Comparison of ENCODE assay signal across 14 cellular contexts in the genomic region with DNA sequence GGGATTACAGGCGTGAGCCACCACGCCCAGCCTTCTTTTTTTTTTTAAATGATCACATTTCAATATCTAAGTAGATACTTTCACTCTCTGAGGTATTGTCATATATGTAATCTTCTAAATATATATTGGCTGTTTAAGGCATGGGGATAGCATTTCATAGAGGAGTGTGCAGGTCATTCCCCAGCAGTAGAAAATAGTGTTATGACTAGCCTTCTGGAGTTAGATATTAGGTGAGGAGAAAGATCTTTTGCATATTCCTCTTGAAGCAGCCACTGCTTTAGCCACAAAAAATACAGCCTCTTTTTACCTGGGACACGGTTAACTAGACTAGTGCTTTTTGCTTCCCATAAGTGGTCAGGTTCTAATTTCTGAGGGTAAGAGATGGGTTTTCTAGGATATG. TPM values are rescaled to one million over a fixed set of nuclear protein-coding genes. Genes with fewer than 3 reads are reported as not detected.
DNase-seq lines count a peak whose midpoint lies in the region; ATAC-seq, FAIRE-seq and TF ChIP-seq lines count a peak whose summit lies in the region.
"Had no signal": no experiment of that assay in that cellular context is flagged by ENCODE, and none has a peak within 500 bp of the region (broad histone marks: within the 10 kb centered on the region; RNA-seq: fewer than 3 reads in every experiment).

No MANE protein-coding gene starts in this region.

- no peak for ATAC-seq in activated CD4-positive, alpha-beta T cell treated with anti-CD3 and anti-CD28 coated beads for 36 hours
- ATAC-seq in GM21447 (IDR thresholded peaks at IDR 0.05; ENCODE audit: unreplicated experiment) (peak; percentile 81), HG03097 (IDR thresholded peaks at IDR 0.05; ENCODE audit: low FRiP score, unreplicated experiment) (peak; percentile 73), heart right ventricle (no peak), left colon (no peak)

- H3K27me3 Mint-ChIP-seq in activated CD4-positive, alpha-beta T cell treated with anti-CD3 and anti-CD28 coated beads for 36 hours, result no peaks in the 10 kb centered on the region

- no peak overlapping the region for H2AFZ ChIP-seq in endothelial cell of umbilical vein (ENCODE audit: low read depth, low read length)

- no peaks in the 10 kb centered on the region for H3K9me1 ChIP-seq in endothelial cell of umbilical vein (replicated peaks; ENCODE audit: control insufficient read depth, extremely low read depth, insufficient read depth, low read length)

- peak overlapping the region; percentile 75 for H3K27ac Mint-ChIP-seq in activated CD4-positive, alpha-beta T cell treated with anti-CD3 and anti-CD28 coated beads for 36 hours
- H3K27ac Mint-ChIP-seq: HFFc6 had no signal

- DNase-seq in activated CD4-positive, alpha-beta T cell treated with anti-CD3 and anti-CD28 coated beads for 36 hours, result no peak
- no peak for DNase-seq in activated CD4-positive, alpha-beta T cell treated with anti-CD3 and anti-CD28 coated beads, Interleukin-2, amount 50 U/mL, for 1 hour
- DNase-seq in endothelial cell of umbilical vein (ENCODE audit: low read depth, low spot score), result no peak
- DNase-seq in SKM-1 treated with dmso at 0.1 percent for 144 hours (lab: John Stamatoyannopoulos, UW; ENCODE audit: unreplicated experiment), result no peak
- DNase-seq in heart right ventricle, result no peak
- DNase-seq in left colon, result no peak
- DNase-seq: HFFc6, kidney, NCI-H1048, occipital lobe had no signal

- FAIRE-seq in endothelial cell of umbilical vein (lab: Jason Lieb, UNC), result no peak
- FAIRE-seq: astrocyte, kidney had no signal

- H3K27ac ChIP-seq in endothelial cell of umbilical vein (ENCODE audit: insufficient read depth, low read depth, low read length) (no peak overlapping the region), heart right ventricle (peak overlapping the region in 1 of 10 donors; percentile 0)
- H3K27ac ChIP-seq: 22Rv1 had no signal

- no peak for TF ChIP-seq POLR2A in endothelial cell of umbilical vein (IDR thresholded peaks at IDR 0.05; ENCODE audit: low read depth, low read length)

- no peak overlapping the region for H3K9ac ChIP-seq in endothelial cell of umbilical vein (replicated peaks; ENCODE audit: extremely low read depth, insufficient read depth, low read length)

- BruUV-seq in endothelial cell of umbilical vein (replicated peaks; lab: Mats Ljungman, UMichigan), result TSS peak; percentile 11

- H3K36me3 ChIP-seq in endothelial cell of umbilical vein (ENCODE audit: control insufficient read depth in 2 of 2, extremely low read depth in 1 of 2, insufficient read depth in 2 of 2, low read length in 2 of 2) (no peaks in the 10 kb centered on the region), heart right ventricle (no peaks in the 10 kb centered on the region)

- H3K9me3 ChIP-seq in endothelial cell of umbilical vein (replicated peaks; ENCODE audit: control insufficient read depth, insufficient read depth, low read length) (no peaks in the 10 kb centered on the region), heart right ventricle (no peaks in the 10 kb centered on the region)

- H3K27me3 ChIP-seq in endothelial cell of umbilical vein (ENCODE audit: control insufficient read depth in 2 of 2, insufficient read depth in 2 of 2, low read length in 2 of 2) (no peaks in the 10 kb centered on the region), heart right ventricle (no peaks in the 10 kb centered on the region)

- 93% methylated on average over 3 of the region's 3 CpGs for WGBS in heart right ventricle, 2 donors

- H3K36me3 Mint-ChIP-seq in activated CD4-positive, alpha-beta T cell treated with anti-CD3 and anti-CD28 coated beads for 36 hours (ENCODE audit: low read depth), result peaks cover 6% of the 10 kb centered on the region

- H3K4me3 ChIP-seq in endothelial cell of umbilical vein (replicated peaks in 1 of 3; ENCODE audit: insufficient read depth in 1 of 3, low read depth in 1 of 3, low read length in 3 of 3) (no peak overlapping the region), heart right ventricle (no peak overlapping the region)

- H3K4me2 ChIP-seq in endothelial cell of umbilical vein (ENCODE audit: insufficient read depth, low read length), result peak overlapping the region; percentile 3

- TF ChIP-seq CTCF in endothelial cell of umbilical vein (IDR thresholded peaks at IDR 0.05; ENCODE audit: extremely low read depth in 1 of 2, insufficient read depth in 1 of 2, low read depth in 1 of 2, low read length in 2 of 2) (no peak), heart right ventricle (IDR thresholded peaks at IDR 0.05) (no peak)

- peaks cover 21% of the 10 kb centered on the region for H3K4me1 ChIP-seq in endothelial cell of umbilical vein (ENCODE audit: control insufficient read depth, extremely low read depth, insufficient read depth, low read length)
- H3K4me1 ChIP-seq in heart right ventricle, result peaks cover 12 to 87% (median 60%) of the 10 kb centered on the region in 9 donors

- no peaks in the 10 kb centered on the region for H3K9me3 Mint-ChIP-seq in activated CD4-positive, alpha-beta T cell treated with anti-CD3 and anti-CD28 coated beads for 36 hours (ENCODE audit: low read depth)
- H3K9me3 Mint-ChIP-seq: HFFc6 had no signal

- H4K20me1 ChIP-seq in endothelial cell of umbilical vein (replicated peaks; ENCODE audit: control insufficient read depth, extremely low read depth, insufficient read depth, low read length), result no peaks in the 10 kb centered on the region

- no peak overlapping the region for H3K4me3 Mint-ChIP-seq in activated CD4-positive, alpha-beta T cell treated with anti-CD3 and anti-CD28 coated beads for 36 hours
- H3K4me3 Mint-ChIP-seq: HFFc6 had no signal

- POLR2A ChIA-PET in activated CD4-positive, alpha-beta T cell treated with anti-CD3 and anti-CD28 coated beads for 36 hours (lab: Charles Lee), result no interaction called here
- POLR2A ChIA-PET in endothelial cell of umbilical vein (lab: Charles Lee), result no interaction called here

- CTCF ChIA-PET in activated CD4-positive, alpha-beta T cell treated with anti-CD3 and anti-CD28 coated beads for 36 hours (lab: Charles Lee), result interaction anchor here (0.7 to 2.0 kb wide), 4 partner anchors 19 to 153 kb away, joined by 3 to 5 read pairs (median 3); no protein-coding TSS in a partner anchor
- CTCF ChIA-PET in endothelial cell of umbilical vein (lab: Charles Lee), result interaction anchor here (0.9 to 1.0 kb wide), 3 partner anchors 45 to 153 kb away, joined by 3 to 4 read pairs (median 4); no protein-coding TSS in a partner anchor

- intact Hi-C loops in activated CD4-positive, alpha-beta T cell treated with anti-CD3 and anti-CD28 coated beads for 36 hours (cut with DNase I, micrococcal nuclease), result no loop called here
- intact Hi-C loops in endothelial cell of umbilical vein (cut with micrococcal nuclease) (no loop called here), heart right ventricle (cut with DNase I) (no loop called here), left colon (cut with DNase I, micrococcal nuclease) (no loop called here)

- no peaks in the 10 kb centered on the region for H3K79me2 ChIP-seq in endothelial cell of umbilical vein (ENCODE audit: control insufficient read depth, insufficient read depth, low read length)

- dilution Hi-C loops in endothelial cell of umbilical vein (cut with MboI; ENCODE audit: extremely low pct_ligation_motif_present, low sequenced_read_pairs), result no loop called here

- H3K4me1 Mint-ChIP-seq in activated CD4-positive, alpha-beta T cell treated with anti-CD3 and anti-CD28 coated beads for 36 hours, result peaks cover 84% of the 10 kb centered on the region

TF ChIP-seq in endothelial cell of umbilical vein, 7 proteins besides CTCF, POLR2A, EP300 and RAD21:
- no peak for TF ChIP-seq FOS (IDR thresholded peaks at IDR 0.05; ENCODE audit: borderline replicate concordance, insufficient read depth, low read length)
- no peak for TF ChIP-seq POLR2AphosphoS5 (IDR thresholded peaks at IDR 0.05; ENCODE audit: insufficient read depth, low read depth, low read length)
- TF ChIP-seq EZH2 (IDR thresholded peaks at IDR 0.05; ENCODE audit: borderline replicate concordance, low read depth, low read length, severe bottlenecking), result no peak
- TF ChIP-seq, protein P1, sequence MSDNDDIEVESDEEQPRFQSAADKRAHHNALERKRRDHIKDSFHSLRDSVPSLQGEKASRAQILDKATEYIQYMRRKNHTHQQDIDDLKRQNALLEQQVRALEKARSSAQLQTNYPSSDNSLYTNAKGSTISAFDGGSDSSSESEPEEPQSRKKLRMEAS (IDR thresholded peaks at IDR 0.05; ENCODE audit: insufficient read depth, insufficient read length), result no peak
- TF ChIP-seq MYC (IDR thresholded peaks at IDR 0.05; ENCODE audit: low read depth, low read length), result no peak

RNA-seq across cellular contexts. Expression of gene ADD3, which starts 28.9 kb away (rescaled TPM):
- total RNA-seq in activated CD4-positive, alpha-beta T cell treated with anti-CD3 and anti-CD28 coated beads for 36 hours, result 100 to 1,000 TPM in 1 of 2 experiments, 10 to 100 TPM in 1; 72.5 to 101 TPM
- total RNA-seq in endothelial cell of umbilical vein, result 52.3 and 55.2 TPM in 2 replicates
- 14.9 and 18.2 TPM in 2 replicates for polyA plus RNA-seq in endothelial cell of umbilical vein
- 75.4 and 189 TPM in 2 replicates for polyA plus RNA-seq in endothelial cell of umbilical vein (2011; cell fraction: cytosol; rRNA removed)
- polyA plus RNA-seq in endothelial cell of umbilical vein (2011; cell fraction: nucleus; rRNA removed), result 157 and 300 TPM in 2 replicates
- polyA plus RNA-seq in endothelial cell of umbilical vein (2012), result 57.6 and 68.2 TPM in 2 replicates
- 67.0 and 78.2 TPM in 2 replicates for polyA minus RNA-seq in endothelial cell of umbilical vein
- polyA minus RNA-seq in endothelial cell of umbilical vein (2011; cell fraction: cytosol; rRNA and poly(A)+ RNA removed), result 31.3 TPM
- polyA minus RNA-seq in endothelial cell of umbilical vein (2011; cell fraction: nucleus; rRNA and poly(A)+ RNA removed), result 87.6 and 106 TPM in 2 replicates
- total RNA-seq in heart right ventricle, result 100 to 1,000 TPM in 2 of 10 donors, 10 to 100 TPM in 8; 62.5 to 106 (median 89.5) TPM
- polyA plus RNA-seq in heart right ventricle, result 10 to 100 TPM; 28.0 to 63.2 TPM
- total RNA-seq in left colon, result 100 to 1,000 TPM; 139 to 143 TPM

Comparison
In these comparisons a context has a peak if more than half of its experiments do, and no peak if none do; other contexts are left out.
1. ATAC-seq: peak in GM21447 (single experiment) and HG03097 (single experiment); none in activated CD4-positive, alpha-beta T cell treated with anti-CD3 and anti-CD28 coated beads for 36 hours (single experiment), heart right ventricle (0 of 8) and left colon (single experiment).